ENCODE assay signal across 8 cellular contexts in the genomic region with DNA sequence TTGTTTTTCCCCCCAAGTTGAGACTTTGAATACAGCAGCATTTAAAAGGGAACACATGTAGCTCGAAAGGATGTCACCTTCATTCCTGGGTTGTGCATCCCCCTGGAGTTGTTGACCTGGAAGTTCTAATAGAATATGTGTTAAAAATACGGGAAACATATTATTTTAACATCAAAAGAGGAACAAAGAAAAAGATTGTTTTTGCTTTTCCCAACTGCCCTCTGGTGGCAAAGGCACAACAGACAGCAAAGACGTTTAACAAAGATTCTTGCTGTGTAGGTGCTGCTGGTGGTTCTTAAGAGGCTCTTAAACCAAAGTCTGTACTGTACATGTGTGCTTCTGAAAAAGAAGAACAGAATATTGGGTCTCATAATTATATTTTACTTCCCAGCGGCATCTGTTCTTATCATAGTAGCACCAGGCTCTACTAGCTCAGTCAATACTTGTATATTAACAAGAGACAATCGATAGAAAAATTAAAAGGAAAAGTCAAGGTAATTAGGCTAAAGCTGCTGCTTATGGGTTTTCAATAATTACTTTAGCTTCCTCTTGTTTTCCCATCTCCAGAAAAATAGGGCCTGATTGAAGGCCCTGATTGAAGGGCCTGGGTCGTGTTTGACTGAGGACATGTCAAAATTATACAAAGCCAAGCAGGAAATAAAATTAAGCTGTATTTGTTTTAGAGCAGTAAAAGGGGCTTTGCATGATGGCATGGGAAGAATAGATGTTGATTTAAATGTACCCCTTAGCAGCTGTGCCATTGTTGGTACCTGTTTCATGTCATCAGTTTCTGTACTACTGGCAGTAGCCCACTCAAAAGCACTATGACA.
DNase-seq lines count a peak whose midpoint lies in the region; ATAC-seq lines count a peak whose summit lies in the region.

No MANE protein-coding gene starts in this region.

- no peak overlapping the region for H3K4me3 ChIP-seq in adipocyte (ENCODE audit: low read length)

- H3K36me3 ChIP-seq in adipocyte (ENCODE audit: control insufficient read depth, insufficient read depth, low read length, severe bottlenecking) = no peaks in the 10 kb centered on the region

- DNase-seq in DMS114 treated with DMSO at 0.1 percent for 48 hours (lab: John Stamatoyannopoulos, UW; ENCODE audit: unreplicated experiment) = peak; percentile 16
- peak; percentile 44 to 73 for DNase-seq in Kasumi-1 (lab: John Stamatoyannopoulos, UW)
- DNase-seq in adipocyte (ENCODE audit: low read depth) = peak; percentile 64
- peak; percentile 28 for DNase-seq in medulla oblongata (ENCODE audit: extremely low spot score)
- no peak for DNase-seq in effector CD8-positive, alpha-beta T cell (lab: John Stamatoyannopoulos, UW)

- H3K4me1 ChIP-seq in adipocyte (ENCODE audit: control insufficient read depth, insufficient read depth, low read length) = peaks cover 3% of the 10 kb centered on the region

- ATAC-seq in GM21723 (IDR thresholded peaks at IDR 0.05; ENCODE audit: unreplicated experiment) = no peak
- no peak for ATAC-seq in HG03460 (IDR thresholded peaks at IDR 0.05; ENCODE audit: unreplicated experiment)
- no peak for ATAC-seq in HG02678 (IDR thresholded peaks at IDR 0.05; ENCODE audit: unreplicated experiment)

- no peak overlapping the region for H3K9ac ChIP-seq in adipocyte (ENCODE audit: low read length)

- no peaks in the 10 kb centered on the region for H3K9me3 ChIP-seq in adipocyte (ENCODE audit: control insufficient read depth, low read length)

- H3K27me3 ChIP-seq in adipocyte (replicated peaks; ENCODE audit: control insufficient read depth, insufficient read depth, low read length) = no peaks in the 10 kb centered on the region
